11 cellular contexts compared by ENCODE assay signal in genomic region chr3:52122491-52122890, GRCh38. TPM values are rescaled to one million over a fixed set of nuclear protein-coding genes. Genes with fewer than 3 reads are reported as not detected.
DNase-seq lines count a peak whose midpoint lies in the region; ATAC-seq and TF ChIP-seq lines count a peak whose summit lies in the region.
"Had no signal": no experiment of that assay in that cellular context is flagged by ENCODE, and none has a peak within 500 bp of the region (broad histone marks: within the 10 kb centered on the region; RNA-seq: fewer than 3 reads in every experiment).

No MANE protein-coding gene starts in this region.

- H3K4me3 ChIP-seq in heart left ventricle, result no peak overlapping the region
- no peak overlapping the region for H3K4me3 ChIP-seq in esophagus muscularis mucosa
- H3K4me3 ChIP-seq: body of pancreas, PC-9 had no signal

- intact Hi-C loops in heart left ventricle (cut with DNase I), result loop anchor here in 9 of 10 donors (1.0 to 5.0 kb wide), 8 partner anchors 65 to 122 kb away; partner anchors contain the start of gene DUSP7 (in 1 of the 9)
- intact Hi-C loops in cardiac septum (cut with DNase I), result no loop called here
- intact Hi-C loops in esophagus muscularis mucosa (cut with DNase I), result loop anchor here (5.0 kb wide), 1 partner anchor 70 kb away; no protein-coding TSS in a partner anchor

- H3K36me3 Mint-ChIP-seq in nephron (ENCODE audit: low read depth), result peaks cover 6% of the 10 kb centered on the region

- H3K27ac ChIP-seq in heart left ventricle, result peak overlapping the region in 11 of 12 donors; percentile 65 to 89 (median 80)
- peak overlapping the region; percentile 47 to 60 (median 56) for H3K27ac ChIP-seq in esophagus muscularis mucosa (replicated peaks in 1 of 4)
- H3K27ac ChIP-seq: PC-9 had no signal

- H3K27ac Mint-ChIP-seq in nephron, result peak overlapping the region in 2 of 3 experiments; percentile 31 to 49

- H3K4me1 ChIP-seq in heart left ventricle (peaks cover 6 to 47% (median 29%) of the 10 kb centered on the region in 12 donors), esophagus muscularis mucosa (peaks cover 22 to 40% (median 34%) of the 10 kb centered on the region in 4 donors)
- H3K4me1 ChIP-seq: body of pancreas had no signal

- WGBS in heart left ventricle, 4 donors, result 91 to 98% (median 93%) methylated on average over 4 to 7 of the region's 7 CpGs
- 86% methylated on average over 2 of the region's 7 CpGs for WGBS in esophagus muscularis mucosa

- DNase-seq in heart left ventricle (peak in 2 of 5 donors; percentile 20 to 51), cardiac septum (ENCODE audit: low spot score) (no peak), esophagus muscularis mucosa (ENCODE audit: extremely low spot score) (no peak), NCI-H1105 (lab: John Stamatoyannopoulos, UW) (no peak), NK-92 (lab: John Stamatoyannopoulos, UW; ENCODE audit: unreplicated experiment) (no peak)
- DNase-seq in stimulated activated naive CD4-positive, alpha-beta T cell (lab: John Stamatoyannopoulos, UW), result no peak
- DNase-seq: GOT3 had no signal

- no peak for TF ChIP-seq EP300 in esophagus muscularis mucosa (IDR thresholded peaks at IDR 0.05)

- H3K27me3 Mint-ChIP-seq in nephron (ENCODE audit: low read depth), result peaks cover 7% of the 10 kb centered on the region

- TF ChIP-seq CTCF in heart left ventricle (IDR thresholded peaks at IDR 0.05) (no peak), esophagus muscularis mucosa (IDR thresholded peaks at IDR 0.05) (no peak), nephron (IDR thresholded peaks at IDR 0.05; ENCODE audit: unreplicated experiment in 3 of 3) (no peak)

- H3K9me3 ChIP-seq in heart left ventricle, result no peaks in the 10 kb centered on the region
- no peaks in the 10 kb centered on the region for H3K9me3 ChIP-seq in esophagus muscularis mucosa
- H3K9me3 ChIP-seq: body of pancreas had no signal

- H3K27me3 ChIP-seq in heart left ventricle (no peaks in the 10 kb centered on the region), esophagus muscularis mucosa (no peaks in the 10 kb centered on the region)
- H3K27me3 ChIP-seq: body of pancreas had no signal

- ATAC-seq in heart left ventricle (no peak), GM18907 (IDR thresholded peaks at IDR 0.05; ENCODE audit: unreplicated experiment) (no peak)

- no peaks in the 10 kb centered on the region for H3K9me3 Mint-ChIP-seq in nephron

- TF ChIP-seq POLR2A in heart left ventricle (IDR thresholded peaks at IDR 0.05), result no peak
- no peak for TF ChIP-seq POLR2A in esophagus muscularis mucosa (IDR thresholded peaks at IDR 0.05; ENCODE audit: low read depth)

- peaks cover 0 to 5% (median 0%) of the 10 kb centered on the region in 9 donors for H3K36me3 ChIP-seq in heart left ventricle
- H3K36me3 ChIP-seq in esophagus muscularis mucosa, result no peaks in the 10 kb centered on the region

- H3K4me1 Mint-ChIP-seq in nephron, result peaks cover 36% of the 10 kb centered on the region

- no peak overlapping the region for H3K4me3 Mint-ChIP-seq in nephron

RNA-seq across cellular contexts. Expression of gene POC1A, which starts 31.7 kb away (rescaled TPM):
- 1 to 10 TPM in 7 of 9 donors, under 1 TPM in 2; 0.66 to 5.2 (median 1.4) TPM for total RNA-seq in heart left ventricle
- polyA plus RNA-seq in heart left ventricle, result 1 to 10 TPM in 1 of 2 donors, under 1 TPM in 1; 0.50 to 3.0 TPM
- 1.5 TPM for total RNA-seq in cardiac septum
- 1 to 10 TPM in 3 of 4 donors, under 1 TPM in 1; 0.71 to 2.1 (median 1.2) TPM for total RNA-seq in esophagus muscularis mucosa
